8 cellular contexts compared by ENCODE assay signal in genomic region chr1:63674238-63674864, GRCh38.
DNase-seq lines count a peak whose midpoint lies in the region; ATAC-seq and TF ChIP-seq lines count a peak whose summit lies in the region.

No MANE protein-coding gene starts in this region.

- TF ChIP-seq RAD21 in Ishikawa (IDR thresholded peaks at IDR 0.05; ENCODE audit: low read depth): peak; percentile 92

- TF ChIP-seq EP300 in Ishikawa (IDR thresholded peaks at IDR 0.05; ENCODE audit: borderline replicate concordance): peak; percentile 56; the same call in 1 of the 2 replicates

- TF ChIP-seq CTCF in foreskin fibroblast (IDR thresholded peaks at IDR 0.05; ENCODE audit: low read depth, low read length) (peak; percentile 89), omental fat pad (IDR thresholded peaks at IDR 0.05) (no peak)

- no peak overlapping the region for H3K4me3 ChIP-seq in foreskin fibroblast (ENCODE audit: low read depth in 1 of 2, low read length in 2 of 2)

- ATAC-seq in GM19035 (IDR thresholded peaks at IDR 0.05; ENCODE audit: unreplicated experiment) (peak; percentile 75), omental fat pad (ENCODE audit: low FRiP score) (peak; percentile 96), HG02973 (IDR thresholded peaks at IDR 0.05; ENCODE audit: unreplicated experiment) (no peak), GM21526 (IDR thresholded peaks at IDR 0.05; ENCODE audit: low FRiP score, unreplicated experiment) (no peak)

- DNase-seq in COLO829 (ENCODE audit: low spot score) (peak; percentile 69), SKM-1 (lab: John Stamatoyannopoulos, UW; ENCODE audit: unreplicated experiment) (peak; percentile 29), foreskin fibroblast (peak; percentile 82 to 93), omental fat pad (ENCODE audit: low spot score) (peak; percentile 46)

TF ChIP-seq in Ishikawa, 13 proteins besides CTCF, POLR2A, EP300 and RAD21:
- TF ChIP-seq YY1 (IDR thresholded peaks at IDR 0.05; ENCODE audit: low read depth) (no peak), TEAD4 (IDR thresholded peaks at IDR 0.05) (peak; percentile 51), ZBTB7A (IDR thresholded peaks at IDR 0.05; ENCODE audit: low read depth) (0 out of 2 replicates have a peak, but pooled peaks have one; percentile 51), FOXM1 (IDR thresholded peaks at IDR 0.05; ENCODE audit: borderline replicate concordance, low read depth) (no peak), NFIC (IDR thresholded peaks at IDR 0.05) (no peak; the same call in 1 of the 2 replicates), TCF12 (IDR thresholded peaks at IDR 0.05; ENCODE audit: low read depth) (0 out of 2 replicates have a peak, but pooled peaks have one; percentile 39)
- TF ChIP-seq, protein P1, sequence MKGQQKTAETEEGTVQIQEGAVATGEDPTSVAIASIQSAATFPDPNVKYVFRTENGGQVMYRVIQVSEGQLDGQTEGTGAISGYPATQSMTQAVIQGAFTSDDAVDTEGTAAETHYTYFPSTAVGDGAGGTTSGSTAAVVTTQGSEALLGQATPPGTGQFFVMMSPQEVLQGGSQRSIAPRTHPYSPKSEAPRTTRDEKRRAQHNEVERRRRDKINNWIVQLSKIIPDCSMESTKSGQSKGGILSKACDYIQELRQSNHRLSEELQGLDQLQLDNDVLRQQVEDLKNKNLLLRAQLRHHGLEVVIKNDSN (IDR thresholded peaks at IDR 0.05): 0 out of 2 replicates have a peak, but pooled peaks have one; percentile 5
- TF ChIP-seq, protein P2, sequence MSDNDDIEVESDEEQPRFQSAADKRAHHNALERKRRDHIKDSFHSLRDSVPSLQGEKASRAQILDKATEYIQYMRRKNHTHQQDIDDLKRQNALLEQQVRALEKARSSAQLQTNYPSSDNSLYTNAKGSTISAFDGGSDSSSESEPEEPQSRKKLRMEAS (IDR thresholded peaks at IDR 0.05): 0 out of 2 replicates have a peak, but pooled peaks have one; percentile 33

Comparison
In these comparisons a context has a peak if more than half of its experiments do, and no peak if none do; other contexts are left out.
1. DNase-seq: peak in every context shown above with its lines; median percentile 88 in foreskin fibroblast; 69 in COLO829; 46 in omental fat pad; 29 in SKM-1.
2. ATAC-seq: peak in GM19035 (single experiment) and omental fat pad (single experiment); none in HG02973 (single experiment) and GM21526 (single experiment).